Comparison of ENCODE assay signal across 9 cellular contexts in the genomic region with DNA sequence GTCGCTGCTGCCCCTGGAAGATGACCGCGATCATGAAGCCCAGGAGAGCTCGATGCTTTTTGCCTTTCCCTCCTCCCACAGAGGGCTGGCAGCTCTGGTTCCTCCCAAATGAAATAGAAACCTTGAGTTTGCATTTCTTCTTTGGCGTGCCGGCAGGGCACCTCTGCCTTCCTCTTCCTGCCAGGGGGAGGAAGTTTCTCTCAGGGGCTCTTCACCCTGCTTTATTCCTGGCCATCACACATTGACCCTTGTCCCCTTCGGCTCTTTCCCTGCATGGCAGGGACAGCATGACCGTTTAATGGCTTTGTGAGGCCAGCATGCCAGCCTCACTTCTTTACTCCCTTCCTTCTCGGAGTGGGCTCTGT. TPM values are rescaled to one million over a fixed set of nuclear protein-coding genes. Genes with fewer than 3 reads are reported as not detected.
DNase-seq lines count a peak whose midpoint lies in the region; ATAC-seq and TF ChIP-seq lines count a peak whose summit lies in the region.
"Had no signal": no experiment of that assay in that cellular context is flagged by ENCODE, and none has a peak within 500 bp of the region (broad histone marks: within the 10 kb centered on the region; RNA-seq: fewer than 3 reads in every experiment).

No MANE protein-coding gene starts in this region.

- H3K4me3 Mint-ChIP-seq in activated T-cell treated with anti-CD3 and anti-CD28 coated beads, Interleukin-2, amount 50 U/mL, for 24 hours = no peak overlapping the region
- H3K4me3 Mint-ChIP-seq in activated T-cell treated with anti-CD3 and anti-CD28 coated beads, Interleukin-2, amount 50 U/mL, for 4 hours = no peak overlapping the region
- peak overlapping the region; percentile 48 for H3K4me3 Mint-ChIP-seq in type B pancreatic cell

- H3K27me3 Mint-ChIP-seq in activated T-cell treated with anti-CD3 and anti-CD28 coated beads, Interleukin-2, amount 50 U/mL, for 24 hours = no peaks in the 10 kb centered on the region
- no peaks in the 10 kb centered on the region for H3K27me3 Mint-ChIP-seq in activated T-cell treated with anti-CD3 and anti-CD28 coated beads, Interleukin-2, amount 50 U/mL, for 4 hours (ENCODE audit: low read depth)
- no peaks in the 10 kb centered on the region for H3K27me3 Mint-ChIP-seq in type B pancreatic cell

- H3K9me3 Mint-ChIP-seq in activated T-cell treated with anti-CD3 and anti-CD28 coated beads, Interleukin-2, amount 50 U/mL, for 24 hours = no peaks in the 10 kb centered on the region
- H3K9me3 Mint-ChIP-seq in activated T-cell treated with anti-CD3 and anti-CD28 coated beads, Interleukin-2, amount 50 U/mL, for 4 hours = no peaks in the 10 kb centered on the region
- no peaks in the 10 kb centered on the region for H3K9me3 Mint-ChIP-seq in type B pancreatic cell

- H3K9ac ChIP-seq in mucosa of rectum (ENCODE audit: low read depth in 1 of 2, low read length in 2 of 2) = no peak overlapping the region

- H3K27ac ChIP-seq in caudate nucleus (ENCODE audit: low read depth, low read length) = peak overlapping the region; percentile 50
- H3K27ac ChIP-seq in mucosa of rectum (ENCODE audit: low read depth in 2 of 2, low read length in 2 of 2) = peak overlapping the region; percentile 71 to 77

- peaks cover 56 to 63% of the 10 kb centered on the region in 2 donors for H3K4me1 ChIP-seq in mucosa of rectum (ENCODE audit: control insufficient read depth in 2 of 2, insufficient read depth in 2 of 2, low read length in 2 of 2)

- H3K36me3 ChIP-seq in mucosa of rectum (ENCODE audit: control insufficient read depth in 2 of 2, insufficient read depth in 2 of 2, low read length in 2 of 2) = peaks cover 16 to 31% of the 10 kb centered on the region in 2 donors

- no peaks in the 10 kb centered on the region for H3K27me3 ChIP-seq in mucosa of rectum (ENCODE audit: control insufficient read depth in 2 of 2, insufficient read depth in 2 of 2, low read length in 2 of 2)

- DNase-seq in activated T-cell treated with anti-CD3 and anti-CD28 coated beads, Interleukin-2, amount 50 U/mL, for 24 hours = no peak
- no peak for DNase-seq in activated T-cell treated with anti-CD3 and anti-CD28 coated beads, Interleukin-2, amount 50 U/mL, for 4 hours
- DNase-seq in caudate nucleus (lab: John Stamatoyannopoulos, UW) (no peak), type B pancreatic cell (ENCODE audit: extremely low spot score, unreplicated experiment) (no peak), NCI-H2171 treated with DMSO at 0.1 percent for 48 hours (lab: John Stamatoyannopoulos, UW) (no peak), cerebellum (ENCODE audit: low spot score) (no peak), kidney tubule cell (ENCODE audit: low spot score) (no peak)
- DNase-seq: NCI-H2171 had no signal

- no peak for ATAC-seq in activated T-cell treated with anti-CD3 and anti-CD28 coated beads, Interleukin-2, amount 50 U/mL, for 4 hours

- TF ChIP-seq CTCF in type B pancreatic cell (conservative IDR thresholded peaks at IDR 0.05) = no peak

- H3K4me1 Mint-ChIP-seq in activated T-cell treated with anti-CD3 and anti-CD28 coated beads, Interleukin-2, amount 50 U/mL, for 24 hours (ENCODE audit: low read depth) = peaks cover 59% of the 10 kb centered on the region
- peaks cover 79% of the 10 kb centered on the region for H3K4me1 Mint-ChIP-seq in activated T-cell treated with anti-CD3 and anti-CD28 coated beads, Interleukin-2, amount 50 U/mL, for 4 hours (ENCODE audit: low read depth)
- H3K4me1 Mint-ChIP-seq in type B pancreatic cell (ENCODE audit: unreplicated experiment) = peaks cover 59% of the 10 kb centered on the region

- H3K4me3 ChIP-seq in mucosa of rectum (ENCODE audit: low read length in 2 of 2) = no peak overlapping the region

- H3K9me3 ChIP-seq in mucosa of rectum (ENCODE audit: control insufficient read depth in 2 of 2, low read length in 2 of 2) = no peaks in the 10 kb centered on the region

- H3K27ac Mint-ChIP-seq in activated T-cell treated with anti-CD3 and anti-CD28 coated beads, Interleukin-2, amount 50 U/mL, for 24 hours = peak overlapping the region; percentile 22
- H3K27ac Mint-ChIP-seq in type B pancreatic cell = peak overlapping the region; percentile 100

- H3K36me3 Mint-ChIP-seq in activated T-cell treated with anti-CD3 and anti-CD28 coated beads, Interleukin-2, amount 50 U/mL, for 24 hours (ENCODE audit: low read depth) = peaks cover 41% of the 10 kb centered on the region
- H3K36me3 Mint-ChIP-seq in activated T-cell treated with anti-CD3 and anti-CD28 coated beads, Interleukin-2, amount 50 U/mL, for 4 hours (ENCODE audit: insufficient read depth) = peaks cover 8% of the 10 kb centered on the region
- H3K36me3 Mint-ChIP-seq in type B pancreatic cell = peaks cover 9% of the 10 kb centered on the region

RNA-seq across cellular contexts. Expression of a gene that starts 47.9 kb away (rescaled TPM):
- total RNA-seq in activated T-cell treated with anti-CD3 and anti-CD28 coated beads, Interleukin-2, amount 50 U/mL, for 4 hours = 100 to 1,000 TPM; 215 to 233 (median 230) TPM
- total RNA-seq in type B pancreatic cell (ENCODE audit: low replicate concordance) (475 and 776 TPM in 2 replicates), cerebellum (71.8 TPM)

RNA-seq across cellular contexts. Expression of a gene that starts 49.0 kb away (rescaled TPM):
- 1 to 10 TPM in 2 of 3 donors, under 1 TPM in 1; 0.99 to 1.1 (median 1.0) TPM for total RNA-seq in activated T-cell treated with anti-CD3 and anti-CD28 coated beads, Interleukin-2, amount 50 U/mL, for 4 hours
- total RNA-seq in type B pancreatic cell (ENCODE audit: low replicate concordance) = 3.0 and 4.5 TPM in 2 replicates
- 0.54 TPM for total RNA-seq in cerebellum
